Comparison of ENCODE assay signal across 1 cellular context in genomic region chr1:62327360-62328051, GRCh38.
TF ChIP-seq lines count a peak whose summit lies in the region.

No MANE protein-coding gene starts in this region.

TF ChIP-seq in HepG2, 621 proteins besides CTCF, POLR2A, EP300 and RAD21 (continued from another document and continues in another):
- no peak for TF ChIP-seq ZUFSP (CRISPR knock-in tag; IDR thresholded peaks at IDR 0.05; ENCODE audit: borderline replicate concordance)
- peak; percentile 91 for TF ChIP-seq ZNF292 (CRISPR knock-in tag; IDR thresholded peaks at IDR 0.05; ENCODE audit: borderline replicate concordance, low read depth)
- no peak for TF ChIP-seq LCORL (IDR thresholded peaks at IDR 0.05)
- TF ChIP-seq LCORL (CRISPR knock-in tag; IDR thresholded peaks at IDR 0.05): no peak
- TF ChIP-seq AFF4 (CRISPR knock-in tag; IDR thresholded peaks at IDR 0.05): no peak
- TF ChIP-seq ZNF703 (CRISPR knock-in tag; IDR thresholded peaks at IDR 0.05; ENCODE audit: borderline replicate concordance): no peak
- TF ChIP-seq AHDC1 (CRISPR knock-in tag; IDR thresholded peaks at IDR 0.05; ENCODE audit: borderline replicate concordance): no peak
- TF ChIP-seq ZNF12 (CRISPR knock-in tag; IDR thresholded peaks at IDR 0.05): 0 out of 2 replicates have a peak, but pooled peaks have one; percentile 16
- no peak for TF ChIP-seq ZBTB7A (CRISPR knock-in tag; IDR thresholded peaks at IDR 0.05)
- no peak for TF ChIP-seq ZNF317 (CRISPR knock-in tag; IDR thresholded peaks at IDR 0.05)
- no peak for TF ChIP-seq ZNF367 (CRISPR knock-in tag; IDR thresholded peaks at IDR 0.05; ENCODE audit: borderline replicate concordance)
- TF ChIP-seq ZMAT5 (CRISPR knock-in tag; IDR thresholded peaks at IDR 0.05; ENCODE audit: borderline replicate concordance, low read depth): no peak
- no peak for TF ChIP-seq JDP2 (CRISPR knock-in tag; IDR thresholded peaks at IDR 0.05; ENCODE audit: borderline replicate concordance)
- TF ChIP-seq CBX1 (IDR thresholded peaks at IDR 0.05; ENCODE audit: low read depth): no peak
- no peak for TF ChIP-seq PHF5A (CRISPR knock-in tag; IDR thresholded peaks at IDR 0.05; ENCODE audit: low read depth, unreplicated experiment)
- TF ChIP-seq REL (CRISPR knock-in tag; conservative IDR thresholded peaks at IDR 0.05): no peak
- TF ChIP-seq FOXJ3 (CRISPR knock-in tag; IDR thresholded peaks at IDR 0.05; ENCODE audit: borderline replicate concordance): no peak
- no peak for TF ChIP-seq SRY (CRISPR knock-in tag; IDR thresholded peaks at IDR 0.05)
- TF ChIP-seq HOXA5 (CRISPR knock-in tag; IDR thresholded peaks at IDR 0.05): no peak
- no peak for TF ChIP-seq FOXK2 (IDR thresholded peaks at IDR 0.05)
- no peak for TF ChIP-seq FUBP1 (CRISPR knock-in tag; IDR thresholded peaks at IDR 0.05; ENCODE audit: borderline replicate concordance)
- TF ChIP-seq GLI4 (CRISPR knock-in tag; IDR thresholded peaks at IDR 0.05; ENCODE audit: borderline replicate concordance): no peak
- no peak for TF ChIP-seq HDAC1 (CRISPR knock-in tag; IDR thresholded peaks at IDR 0.05)
- no peak for TF ChIP-seq NFIB (CRISPR knock-in tag; IDR thresholded peaks at IDR 0.05; ENCODE audit: borderline replicate concordance)
- no peak for TF ChIP-seq ZNF33A (CRISPR knock-in tag; IDR thresholded peaks at IDR 0.05; ENCODE audit: borderline replicate concordance)
- TF ChIP-seq ZNF34 (CRISPR knock-in tag; IDR thresholded peaks at IDR 0.05; ENCODE audit: borderline replicate concordance): 0 out of 2 replicates have a peak, but pooled peaks have one; percentile 54
- TF ChIP-seq NFE2L2 (IDR thresholded peaks at IDR 0.05; ENCODE audit: low read length): no peak
- TF ChIP-seq ZNF251 (CRISPR knock-in tag; IDR thresholded peaks at IDR 0.05): no peak
- no peak for TF ChIP-seq CERS6 (CRISPR knock-in tag; IDR thresholded peaks at IDR 0.05)
- TF ChIP-seq SP140L (CRISPR knock-in tag; IDR thresholded peaks at IDR 0.05; ENCODE audit: borderline replicate concordance): no peak
- no peak for TF ChIP-seq NFRKB (IDR thresholded peaks at IDR 0.05)
- no peak for TF ChIP-seq HNRNPUL1 (IDR thresholded peaks at IDR 0.05; ENCODE audit: low read depth, low read length)
- no peak for TF ChIP-seq NCOA2 (CRISPR knock-in tag; IDR thresholded peaks at IDR 0.05)
- no peak for TF ChIP-seq GZF1 (CRISPR knock-in tag; IDR thresholded peaks at IDR 0.05)
- TF ChIP-seq THAP9 (CRISPR knock-in tag; IDR thresholded peaks at IDR 0.05; ENCODE audit: borderline replicate concordance): peak; percentile 68; the same call in 1 of the 2 replicates
- TF ChIP-seq ZMAT3 (CRISPR knock-in tag; conservative IDR thresholded peaks at IDR 0.05): no peak
- no peak for TF ChIP-seq DMTF1 (CRISPR knock-in tag; IDR thresholded peaks at IDR 0.05)
